Comparison of ENCODE assay signal across 1 cellular context in the genomic region with DNA sequence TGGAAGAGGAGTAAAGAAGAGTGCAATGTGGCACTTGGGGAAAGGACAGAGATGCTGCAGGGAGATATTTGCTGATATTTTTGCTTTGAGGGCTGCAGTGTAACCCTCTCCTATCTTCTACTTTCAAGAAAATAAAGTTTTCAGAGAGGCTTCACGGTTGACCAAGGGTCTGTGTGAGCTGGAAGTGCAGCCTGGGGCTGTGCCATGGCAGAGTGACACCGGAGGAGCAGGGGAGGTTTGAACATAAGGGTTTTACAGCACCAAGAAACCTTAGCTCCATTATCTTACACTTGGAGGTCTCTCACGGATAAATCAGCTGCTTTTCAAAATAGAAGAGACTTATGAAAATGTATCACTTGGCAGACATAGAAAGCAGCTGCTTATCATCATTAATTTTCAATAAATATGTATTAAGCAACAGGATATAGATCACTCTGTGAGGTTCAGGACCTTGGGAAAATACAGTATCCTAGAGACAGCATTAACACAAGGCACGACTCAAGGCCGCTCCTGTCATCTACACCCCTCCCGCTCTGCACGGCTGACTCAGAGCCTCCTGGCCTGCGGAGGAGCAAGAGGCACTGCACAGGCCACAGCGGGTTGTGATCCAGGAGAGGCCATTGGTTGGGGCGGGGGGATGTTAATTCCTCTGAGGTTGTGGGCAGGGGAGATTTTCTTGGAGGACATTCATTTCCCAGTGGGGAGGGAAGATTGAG.
TF ChIP-seq lines count a peak whose summit lies in the region.

No MANE protein-coding gene starts in this region.

TF ChIP-seq in H1, 55 proteins besides CTCF, POLR2A, EP300 and RAD21 (continued from another document):
- TF ChIP-seq, protein P1, sequence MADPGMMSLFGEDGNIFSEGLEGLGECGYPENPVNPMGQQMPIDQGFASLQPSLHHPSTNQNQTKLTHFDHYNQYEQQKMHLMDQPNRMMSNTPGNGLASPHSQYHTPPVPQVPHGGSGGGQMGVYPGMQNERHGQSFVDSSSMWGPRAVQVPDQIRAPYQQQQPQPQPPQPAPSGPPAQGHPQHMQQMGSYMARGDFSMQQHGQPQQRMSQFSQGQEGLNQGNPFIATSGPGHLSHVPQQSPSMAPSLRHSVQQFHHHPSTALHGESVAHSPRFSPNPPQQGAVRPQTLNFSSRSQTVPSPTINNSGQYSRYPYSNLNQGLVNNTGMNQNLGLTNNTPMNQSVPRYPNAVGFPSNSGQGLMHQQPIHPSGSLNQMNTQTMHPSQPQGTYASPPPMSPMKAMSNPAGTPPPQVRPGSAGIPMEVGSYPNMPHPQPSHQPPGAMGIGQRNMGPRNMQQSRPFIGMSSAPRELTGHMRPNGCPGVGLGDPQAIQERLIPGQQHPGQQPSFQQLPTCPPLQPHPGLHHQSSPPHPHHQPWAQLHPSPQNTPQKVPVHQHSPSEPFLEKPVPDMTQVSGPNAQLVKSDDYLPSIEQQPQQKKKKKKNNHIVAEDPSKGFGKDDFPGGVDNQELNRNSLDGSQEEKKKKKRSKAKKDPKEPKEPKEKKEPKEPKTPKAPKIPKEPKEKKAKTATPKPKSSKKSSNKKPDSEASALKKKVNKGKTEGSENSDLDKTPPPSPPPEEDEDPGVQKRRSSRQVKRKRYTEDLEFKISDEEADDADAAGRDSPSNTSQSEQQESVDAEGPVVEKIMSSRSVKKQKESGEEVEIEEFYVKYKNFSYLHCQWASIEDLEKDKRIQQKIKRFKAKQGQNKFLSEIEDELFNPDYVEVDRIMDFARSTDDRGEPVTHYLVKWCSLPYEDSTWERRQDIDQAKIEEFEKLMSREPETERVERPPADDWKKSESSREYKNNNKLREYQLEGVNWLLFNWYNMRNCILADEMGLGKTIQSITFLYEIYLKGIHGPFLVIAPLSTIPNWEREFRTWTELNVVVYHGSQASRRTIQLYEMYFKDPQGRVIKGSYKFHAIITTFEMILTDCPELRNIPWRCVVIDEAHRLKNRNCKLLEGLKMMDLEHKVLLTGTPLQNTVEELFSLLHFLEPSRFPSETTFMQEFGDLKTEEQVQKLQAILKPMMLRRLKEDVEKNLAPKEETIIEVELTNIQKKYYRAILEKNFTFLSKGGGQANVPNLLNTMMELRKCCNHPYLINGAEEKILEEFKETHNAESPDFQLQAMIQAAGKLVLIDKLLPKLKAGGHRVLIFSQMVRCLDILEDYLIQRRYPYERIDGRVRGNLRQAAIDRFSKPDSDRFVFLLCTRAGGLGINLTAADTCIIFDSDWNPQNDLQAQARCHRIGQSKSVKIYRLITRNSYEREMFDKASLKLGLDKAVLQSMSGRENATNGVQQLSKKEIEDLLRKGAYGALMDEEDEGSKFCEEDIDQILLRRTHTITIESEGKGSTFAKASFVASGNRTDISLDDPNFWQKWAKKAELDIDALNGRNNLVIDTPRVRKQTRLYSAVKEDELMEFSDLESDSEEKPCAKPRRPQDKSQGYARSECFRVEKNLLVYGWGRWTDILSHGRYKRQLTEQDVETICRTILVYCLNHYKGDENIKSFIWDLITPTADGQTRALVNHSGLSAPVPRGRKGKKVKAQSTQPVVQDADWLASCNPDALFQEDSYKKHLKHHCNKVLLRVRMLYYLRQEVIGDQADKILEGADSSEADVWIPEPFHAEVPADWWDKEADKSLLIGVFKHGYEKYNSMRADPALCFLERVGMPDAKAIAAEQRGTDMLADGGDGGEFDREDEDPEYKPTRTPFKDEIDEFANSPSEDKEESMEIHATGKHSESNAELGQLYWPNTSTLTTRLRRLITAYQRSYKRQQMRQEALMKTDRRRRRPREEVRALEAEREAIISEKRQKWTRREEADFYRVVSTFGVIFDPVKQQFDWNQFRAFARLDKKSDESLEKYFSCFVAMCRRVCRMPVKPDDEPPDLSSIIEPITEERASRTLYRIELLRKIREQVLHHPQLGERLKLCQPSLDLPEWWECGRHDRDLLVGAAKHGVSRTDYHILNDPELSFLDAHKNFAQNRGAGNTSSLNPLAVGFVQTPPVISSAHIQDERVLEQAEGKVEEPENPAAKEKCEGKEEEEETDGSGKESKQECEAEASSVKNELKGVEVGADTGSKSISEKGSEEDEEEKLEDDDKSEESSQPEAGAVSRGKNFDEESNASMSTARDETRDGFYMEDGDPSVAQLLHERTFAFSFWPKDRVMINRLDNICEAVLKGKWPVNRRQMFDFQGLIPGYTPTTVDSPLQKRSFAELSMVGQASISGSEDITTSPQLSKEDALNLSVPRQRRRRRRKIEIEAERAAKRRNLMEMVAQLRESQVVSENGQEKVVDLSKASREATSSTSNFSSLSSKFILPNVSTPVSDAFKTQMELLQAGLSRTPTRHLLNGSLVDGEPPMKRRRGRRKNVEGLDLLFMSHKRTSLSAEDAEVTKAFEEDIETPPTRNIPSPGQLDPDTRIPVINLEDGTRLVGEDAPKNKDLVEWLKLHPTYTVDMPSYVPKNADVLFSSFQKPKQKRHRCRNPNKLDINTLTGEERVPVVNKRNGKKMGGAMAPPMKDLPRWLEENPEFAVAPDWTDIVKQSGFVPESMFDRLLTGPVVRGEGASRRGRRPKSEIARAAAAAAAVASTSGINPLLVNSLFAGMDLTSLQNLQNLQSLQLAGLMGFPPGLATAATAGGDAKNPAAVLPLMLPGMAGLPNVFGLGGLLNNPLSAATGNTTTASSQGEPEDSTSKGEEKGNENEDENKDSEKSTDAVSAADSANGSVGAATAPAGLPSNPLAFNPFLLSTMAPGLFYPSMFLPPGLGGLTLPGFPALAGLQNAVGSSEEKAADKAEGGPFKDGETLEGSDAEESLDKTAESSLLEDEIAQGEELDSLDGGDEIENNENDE (IDR thresholded peaks at IDR 0.05; ENCODE audit: insufficient replicate concordance, low read length): no peak
- TF ChIP-seq SUZ12 (IDR thresholded peaks at IDR 0.05; ENCODE audit: low read length): no peak
- TF ChIP-seq EZH2 (IDR thresholded peaks at IDR 0.05; ENCODE audit: low read depth, low read length, severe bottlenecking): no peak
- TF ChIP-seq CTBP2 (IDR thresholded peaks at IDR 0.05; ENCODE audit: borderline replicate concordance, insufficient read depth, insufficient read length, low read length): no peak
- no peak for TF ChIP-seq BCL11A (IDR thresholded peaks at IDR 0.05; ENCODE audit: low read depth in 2 of 2, low read length in 2 of 2)
